8 cellular contexts compared by ENCODE assay signal in genomic region chr9:130243015-130243881, GRCh38. TPM values are rescaled to one million over a fixed set of nuclear protein-coding genes. Genes with fewer than 3 reads are reported as not detected.
DNase-seq lines count a peak whose midpoint lies in the region; ATAC-seq and TF ChIP-seq lines count a peak whose summit lies in the region.

No MANE protein-coding gene starts in this region.

- H3K36me3 Mint-ChIP-seq in Caco-2 (ENCODE audit: insufficient read depth, unreplicated experiment): no peaks in the 10 kb centered on the region
- H3K36me3 Mint-ChIP-seq in endothelial cell (ENCODE audit: low read depth, unreplicated experiment): no peaks in the 10 kb centered on the region

- H3K4me1 Mint-ChIP-seq in Caco-2 (ENCODE audit: low read depth, unreplicated experiment) (no peaks in the 10 kb centered on the region), endothelial cell (ENCODE audit: unreplicated experiment) (peaks cover 10% of the 10 kb centered on the region)

- H3K36me3 ChIP-seq in Caco-2 (ENCODE audit: control insufficient read depth, insufficient read depth, low read length) (no peaks in the 10 kb centered on the region), mucosa of stomach (ENCODE audit: control insufficient read depth, insufficient read depth, low read length) (no peaks in the 10 kb centered on the region)

- TF ChIP-seq CTCF in Caco-2 (IDR thresholded peaks at IDR 0.05; ENCODE audit: insufficient read depth in 1 of 2, low read depth in 1 of 2, low read length in 1 of 2, severe bottlenecking in 1 of 2, unreplicated experiment in 1 of 2) (peak; percentile 84 to 95), endothelial cell (IDR thresholded peaks at IDR 0.05; ENCODE audit: unreplicated experiment) (peak; percentile 99)

- no peaks in the 10 kb centered on the region for H3K9me3 Mint-ChIP-seq in Caco-2 (ENCODE audit: unreplicated experiment)
- no peaks in the 10 kb centered on the region for H3K9me3 Mint-ChIP-seq in endothelial cell (ENCODE audit: unreplicated experiment)

- intact Hi-C loops in Caco-2 (cut with micrococcal nuclease; ENCODE audit: unreplicated experiment): loop anchor here (10.0 kb wide), 1 partner anchor 358 kb away; no protein-coding TSS in a partner anchor

- DNase-seq in Caco-2 (peak; percentile 83 to 84), NCI-H774 (lab: John Stamatoyannopoulos, UW) (peak; percentile 72), endothelial cell (ENCODE audit: low spot score) (peak; percentile 81)
- DNase-seq in activated CD8-positive, alpha-beta memory T cell treated with anti-CD3 and anti-CD28 coated beads for 24 hours: peak; percentile 96
- peak; percentile 66 to 67 for DNase-seq in stimulated activated CD8-positive, alpha-beta memory T cell treated with anti-CD3 and anti-CD28 coated beads, Interleukin-4, amount 100 ng/mL, for 1 hour (ENCODE audit: low read depth in 2 of 2, low spot score in 1 of 2)

- H3K4me3 ChIP-seq in Caco-2 (ENCODE audit: low read depth, low read length) (no peak overlapping the region), mucosa of stomach (ENCODE audit: low read length) (no peak overlapping the region)

- H3K9ac ChIP-seq in mucosa of stomach (ENCODE audit: low read length): peak overlapping the region; percentile 24

- H3K27me3 Mint-ChIP-seq in Caco-2 (ENCODE audit: insufficient read depth, unreplicated experiment): no peaks in the 10 kb centered on the region
- H3K27me3 Mint-ChIP-seq in endothelial cell (ENCODE audit: unreplicated experiment): peaks cover 2% of the 10 kb centered on the region

- peak overlapping the region; percentile 60 for H3K4me3 Mint-ChIP-seq in Caco-2 (ENCODE audit: unreplicated experiment)
- peak overlapping the region; percentile 53 for H3K4me3 Mint-ChIP-seq in endothelial cell (ENCODE audit: unreplicated experiment)

- peak; percentile 49 for ATAC-seq in HG02678 (IDR thresholded peaks at IDR 0.05; ENCODE audit: unreplicated experiment)
- no peak for ATAC-seq in GM19455 (IDR thresholded peaks at IDR 0.05; ENCODE audit: unreplicated experiment)

- H3K27me3 ChIP-seq in Caco-2 (replicated peaks; ENCODE audit: control insufficient read depth, insufficient read depth, low read length): no peaks in the 10 kb centered on the region
- H3K27me3 ChIP-seq in mucosa of stomach (ENCODE audit: control insufficient read depth, insufficient read depth, low read length): peaks cover 5% of the 10 kb centered on the region

- H3K4me1 ChIP-seq in Caco-2 (no peaks in the 10 kb centered on the region; the same call in 1 of the 2 replicates), mucosa of stomach (ENCODE audit: control insufficient read depth, insufficient read depth, low read length) (peaks cover 14% of the 10 kb centered on the region)

- BruUV-seq in Caco-2 (replicated peaks; lab: Mats Ljungman, UMichigan): no TSS peak

- no peak overlapping the region for H3K27ac Mint-ChIP-seq in Caco-2 (ENCODE audit: unreplicated experiment)
- peak overlapping the region; percentile 66 for H3K27ac Mint-ChIP-seq in endothelial cell (ENCODE audit: unreplicated experiment)

- CTCF ChIA-PET in Caco-2 (lab: Charles Lee): interaction anchor here (0.6 to 0.7 kb wide), 4 partner anchors 18 to 354 kb away, joined by 3 to 5 read pairs (median 4); no protein-coding TSS in a partner anchor

- no peaks in the 10 kb centered on the region for H3K9me3 ChIP-seq in Caco-2
- no peaks in the 10 kb centered on the region for H3K9me3 ChIP-seq in mucosa of stomach (ENCODE audit: control insufficient read depth, low read length)

- POLR2A ChIA-PET in Caco-2 (lab: Charles Lee): no interaction called here

RNA-seq across cellular contexts. Expression of gene HMCN2, which starts 22.3 kb away (rescaled TPM):
- 0.41 and 0.53 TPM in 2 replicates for total RNA-seq in Caco-2 (2022)
- total RNA-seq in endothelial cell (ENCODE audit: unreplicated experiment): 29.6 TPM

Comparison
In these comparisons a context has a peak if more than half of its experiments do, and no peak if none do; other contexts are left out.
1. RNA of gene HMCN2, which starts 22.3 kb away (total RNA-seq): 29.6 TPM in endothelial cell (single experiment); 0.41 to 0.53 TPM in Caco-2; every median in the first group is over 10 times any median in the second.
2. Peak in every context shown above with its lines, with median percentiles within 50 percentile points of each other: DNase-seq.